1 cellular context compared by ENCODE assay signal in genomic region chr1:188599313-188599712, GRCh38.
TF ChIP-seq lines count a peak whose summit lies in the region.

No MANE protein-coding gene starts in this region.

TF ChIP-seq in HCT116, 20 proteins besides CTCF, POLR2A, EP300 and RAD21 (continued from another document):
- TF ChIP-seq ZBTB33 (IDR thresholded peaks at IDR 0.05; ENCODE audit: extremely low read depth, insufficient replicate concordance, low read length) (no peak), ATF3 (IDR thresholded peaks at IDR 0.05) (no peak)
- TF ChIP-seq, protein P1, sequence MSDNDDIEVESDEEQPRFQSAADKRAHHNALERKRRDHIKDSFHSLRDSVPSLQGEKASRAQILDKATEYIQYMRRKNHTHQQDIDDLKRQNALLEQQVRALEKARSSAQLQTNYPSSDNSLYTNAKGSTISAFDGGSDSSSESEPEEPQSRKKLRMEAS (IDR thresholded peaks at IDR 0.05): no peak
